1 cellular context compared by ENCODE assay signal in genomic region chr12:75650100-75650499, GRCh38.
TF ChIP-seq lines count a peak whose summit lies in the region.

No MANE protein-coding gene starts in this region.

TF ChIP-seq in H1, 55 proteins besides CTCF, POLR2A, EP300 and RAD21 (continued from another document):
- TF ChIP-seq EZH2 (IDR thresholded peaks at IDR 0.05; ENCODE audit: low read depth, low read length, severe bottlenecking) (no peak), NANOG (IDR thresholded peaks at IDR 0.05; ENCODE audit: insufficient read depth, low read depth, low read length, poor library complexity, severe bottlenecking) (no peak), CBX8 (IDR thresholded peaks at IDR 0.05; ENCODE audit: borderline replicate concordance, low read depth, low read length) (no peak), E2F6 (IDR thresholded peaks at IDR 0.05) (no peak), NRF1 (IDR thresholded peaks at IDR 0.05; ENCODE audit: low read depth, low read length) (no peak), ATF3 (IDR thresholded peaks at IDR 0.05; ENCODE audit: insufficient read depth, low read depth, low read length) (no peak), MAX (IDR thresholded peaks at IDR 0.05) (no peak), EGR1 (IDR thresholded peaks at IDR 0.05; ENCODE audit: borderline replicate concordance, low read depth, low read length) (no peak), CREB1 (IDR thresholded peaks at IDR 0.05) (no peak), PHF8 (conservative IDR thresholded peaks at IDR 0.05; ENCODE audit: low read depth, low read length) (no peak), TCF12 (IDR thresholded peaks at IDR 0.05; ENCODE audit: low read depth, low read length) (no peak), SIRT6 (IDR thresholded peaks at IDR 0.05; ENCODE audit: low read length) (no peak)
